8 cellular contexts compared by ENCODE assay signal in the genomic region with DNA sequence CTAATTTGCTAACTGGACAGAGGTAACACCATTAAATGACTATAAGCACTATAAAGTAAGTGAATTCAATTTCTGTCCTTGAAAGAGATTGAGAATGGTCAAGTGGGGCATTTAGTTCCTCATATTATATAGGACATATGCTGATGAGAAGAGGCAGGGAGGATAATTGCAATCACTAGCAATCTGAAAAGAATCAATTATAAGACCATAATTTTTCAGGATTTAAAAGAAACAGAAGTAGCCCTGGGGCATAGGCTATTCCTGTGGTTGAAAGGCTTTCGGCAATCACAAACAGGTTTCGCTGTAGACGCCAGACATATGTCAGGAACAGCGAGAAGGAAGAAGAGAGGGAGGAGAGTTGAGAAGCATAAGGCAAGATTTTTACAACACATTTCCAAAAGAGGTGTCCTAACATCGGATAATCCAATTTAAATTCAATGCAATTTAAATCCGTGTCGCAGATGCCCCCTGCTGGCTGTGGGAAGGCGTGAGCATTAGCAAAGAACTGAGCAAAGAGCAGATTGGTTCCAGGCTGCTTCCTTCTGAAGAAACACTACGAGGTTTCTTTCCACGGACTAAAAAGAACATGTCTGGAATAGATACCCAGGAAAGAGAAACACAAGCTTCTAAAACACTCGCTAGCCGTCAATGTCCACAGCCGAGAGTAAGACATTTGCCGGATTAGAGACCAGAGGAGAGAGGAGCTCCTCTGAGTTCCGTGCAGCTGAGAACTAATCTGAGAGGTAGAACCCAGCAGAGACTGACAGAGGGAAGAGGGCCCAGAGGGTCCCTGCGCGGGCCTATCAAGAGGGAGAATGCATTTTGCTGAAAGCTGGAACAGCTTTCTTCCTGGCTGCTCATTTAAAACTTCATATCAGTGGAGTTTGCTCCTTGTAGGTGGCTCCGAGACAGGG. TPM values are rescaled to one million over a fixed set of nuclear protein-coding genes. Genes with fewer than 3 reads are reported as not detected.
DNase-seq lines count a peak whose midpoint lies in the region; ATAC-seq and TF ChIP-seq lines count a peak whose summit lies in the region.

No MANE protein-coding gene starts in this region.

- dilution Hi-C loops in IMR-90 (cut with HindIII; ENCODE audit: low sequenced_read_pairs, unreplicated experiment) = no loop called here

- 20% methylated on average over 1 of the region's 18 CpGs; no CpG with 5 or more reads in 1 of the 2 experiments for WGBS in IMR-90 (ENCODE audit: extremely low coverage in 2 of 2, insufficient read length in 1 of 2), 2 experiments

- H3K4me3 ChIP-seq in IMR-90 (ENCODE audit: insufficient read depth, low read depth, low read length) (no peak overlapping the region), OCI-LY1 (ENCODE audit: low read depth, low read length, poor library complexity, severe bottlenecking) (no peak overlapping the region)

- no peak overlapping the region for H3K18ac ChIP-seq in IMR-90 (ENCODE audit: low read depth, low read length)

- no peaks in the 10 kb centered on the region for H3K9me3 Mint-ChIP-seq in activated T-helper 1 cell treated with anti-CD3 and anti-CD28 coated beads, Interleukin-12 subunit alpha, Interleukin-12 subunit beta, Interleukin-2, Interleukin-4 antibody, amounts not matched to agents 30 ng/mL and 10 ng/mL and 1 ng/mL, durations not matched to agents 14 hours and 24 hours and 36 hours

- H3K27me3 Mint-ChIP-seq in activated T-helper 1 cell treated with anti-CD3 and anti-CD28 coated beads, Interleukin-12 subunit alpha, Interleukin-12 subunit beta, Interleukin-2, Interleukin-4 antibody, amounts not matched to agents 30 ng/mL and 10 ng/mL and 1 ng/mL, durations not matched to agents 14 hours and 24 hours and 36 hours (ENCODE audit: insufficient read depth) = peaks cover 4% of the 10 kb centered on the region

- intact Hi-C loops in IMR-90 (cut with micrococcal nuclease) (loop anchor here (1.0 to 10.0 kb wide), 5 partner anchors 102 to 560 kb away; no protein-coding TSS in a partner anchor), head of caudate nucleus (cut with DNase I) (loop anchor here (10.0 kb wide), 1 partner anchor 320 kb away; no protein-coding TSS in a partner anchor), posterior cingulate gyrus (cut with DNase I) (loop anchor here (2.0 kb wide), 2 partner anchors 104 to 296 kb away; no protein-coding TSS in a partner anchor)
- intact Hi-C loops in activated T-helper 1 cell treated with anti-CD3 and anti-CD28 coated beads, Interleukin-12 subunit alpha, Interleukin-12 subunit beta, Interleukin-2, Interleukin-4 antibody, amounts not matched to agents 30 ng/mL and 10 ng/mL and 1 ng/mL, durations not matched to agents 14 hours and 24 hours and 36 hours (cut with micrococcal nuclease) = loop anchor here (1.0 to 10.0 kb wide), 5 partner anchors 140 to 1120 kb away; no protein-coding TSS in a partner anchor

- BruUV-seq in IMR-90 (replicated peaks; lab: Mats Ljungman, UMichigan) = no TSS peak

- peak overlapping the region; percentile 62; the same call in 1 of the 2 replicates for H3K4ac ChIP-seq in IMR-90 (ENCODE audit: low read depth, low read length)

- H3K36me3 ChIP-seq in IMR-90 (ENCODE audit: control insufficient read depth, insufficient read depth, low read length) (no peaks in the 10 kb centered on the region), OCI-LY1 (ENCODE audit: insufficient read depth, low read length) (no peaks in the 10 kb centered on the region)

- no peak overlapping the region for H3K4me2 ChIP-seq in IMR-90 (ENCODE audit: low read depth, low read length)
- H3K4me2 ChIP-seq in OCI-LY1 (ENCODE audit: low read length) = no peak overlapping the region

- H4K20me1 ChIP-seq in IMR-90 (ENCODE audit: insufficient read depth, low read length) (no peaks in the 10 kb centered on the region), OCI-LY1 (ENCODE audit: insufficient read depth, low read length) (no peaks in the 10 kb centered on the region)

- no peak overlapping the region for H3K9ac ChIP-seq in IMR-90 (ENCODE audit: low read depth, low read length)
- no peak overlapping the region for H3K9ac ChIP-seq in OCI-LY1 (ENCODE audit: low read length)

- peak overlapping the region; percentile 90 for H2BK20ac ChIP-seq in IMR-90 (ENCODE audit: low read depth, low read length)

- no peaks in the 10 kb centered on the region for H3K79me2 ChIP-seq in OCI-LY1 (ENCODE audit: insufficient read depth, low read length)

- H3K27ac ChIP-seq in IMR-90 (ENCODE audit: insufficient read depth, low read length) (no peak overlapping the region), OCI-LY1 (ENCODE audit: low read depth, low read length, poor library complexity, severe bottlenecking) (no peak overlapping the region)

- no peaks in the 10 kb centered on the region for H3K4me1 Mint-ChIP-seq in activated T-helper 1 cell treated with anti-CD3 and anti-CD28 coated beads, Interleukin-12 subunit alpha, Interleukin-12 subunit beta, Interleukin-2, Interleukin-4 antibody, amounts not matched to agents 30 ng/mL and 10 ng/mL and 1 ng/mL, durations not matched to agents 14 hours and 24 hours and 36 hours (ENCODE audit: low read depth)

- peak overlapping the region; percentile 43; the same call in 1 of the 3 replicates for H2BK15ac ChIP-seq in IMR-90 (ENCODE audit: low read depth, low read length)

- H3K23ac ChIP-seq in IMR-90 (ENCODE audit: low read depth, low read length) = peak overlapping the region; percentile 55; the same call in 1 of the 2 replicates

- H4K91ac ChIP-seq in IMR-90 (ENCODE audit: insufficient read depth, low read depth, low read length) = peak overlapping the region; percentile 50; the same call in 1 of the 2 replicates

- H2AK9ac ChIP-seq in IMR-90 (replicated peaks; ENCODE audit: low read depth, low read length, poor library complexity) = peak overlapping the region; percentile 25

- no peaks in the 10 kb centered on the region for H3K36me3 Mint-ChIP-seq in activated T-helper 1 cell treated with anti-CD3 and anti-CD28 coated beads, Interleukin-12 subunit alpha, Interleukin-12 subunit beta, Interleukin-2, Interleukin-4 antibody, amounts not matched to agents 30 ng/mL and 10 ng/mL and 1 ng/mL, durations not matched to agents 14 hours and 24 hours and 36 hours (ENCODE audit: low read depth)

- no peak overlapping the region for H3K27ac Mint-ChIP-seq in activated T-helper 1 cell treated with anti-CD3 and anti-CD28 coated beads, Interleukin-12 subunit alpha, Interleukin-12 subunit beta, Interleukin-2, Interleukin-4 antibody, amounts not matched to agents 30 ng/mL and 10 ng/mL and 1 ng/mL, durations not matched to agents 14 hours and 24 hours and 36 hours

- peak; percentile 74 for ATAC-seq in IMR-90 (ENCODE audit: low read depth)
- no peak for ATAC-seq in HG02588 (IDR thresholded peaks at IDR 0.05; ENCODE audit: unreplicated experiment)

- H3K9me1 ChIP-seq in IMR-90 (ENCODE audit: insufficient read depth, low read length) = peaks cover 4% of the 10 kb centered on the region; the same call in 1 of the 2 replicates

- peak overlapping the region; percentile 91 for H2BK120ac ChIP-seq in IMR-90 (ENCODE audit: low read depth, low read length)

- 0 out of 2 replicates have a peak overlapping the region, but pooled peaks have one; percentile 11 for H4K5ac ChIP-seq in IMR-90 (ENCODE audit: low read depth, low read length)

- H3K56ac ChIP-seq in IMR-90 (ENCODE audit: extremely low read depth, insufficient read depth, low read length) = no peak overlapping the region

- H2BK5ac ChIP-seq in IMR-90 (ENCODE audit: low read depth, low read length, poor library complexity, severe bottlenecking) = no peak overlapping the region

- in situ Hi-C loops in G401 (cut with HindIII; ENCODE audit: low sequenced_read_pairs) = no loop called here
- in situ Hi-C loops in IMR-90 (cut with MboI; ENCODE audit: low sequenced_read_pairs) = loop anchor here (5.0 kb wide), 2 partner anchors 102 to 317 kb away; no protein-coding TSS in a partner anchor

- TF ChIP-seq RAD21 in IMR-90 (IDR thresholded peaks at IDR 0.05; ENCODE audit: low read length) = peak; percentile 89

- CTCF ChIA-PET in IMR-90 (lab: Yijun Ruan, JAX) = interaction anchor here (0.6 to 3.7 kb wide), 17 partner anchors 12 to 330 kb away, joined by 3 to 45 read pairs (median 4); partner anchors contain the start of genes RGS4 and RGS5

- peaks cover 0 to 3% of the 10 kb centered on the region in 2 experiments; a peak in 1 of 4 replicates for H3K79me1 ChIP-seq in IMR-90 (ENCODE audit: low read depth in 1 of 2, low read length in 2 of 2)

- peak overlapping the region in 1 of 2 experiments; percentile 92; a peak in 2 of 4 replicates for H4K8ac ChIP-seq in IMR-90 (ENCODE audit: low read depth in 2 of 2, low read length in 2 of 2)

- H3K9me2 ChIP-seq in OCI-LY1 (ENCODE audit: low read depth, low read length) = no peaks in the 10 kb centered on the region

- TF ChIP-seq CTCF in IMR-90 (conservative IDR thresholded peaks at IDR 0.05; ENCODE audit: low read depth, low read length) (peak; percentile 94), OCI-LY1 (IDR thresholded peaks at IDR 0.05; ENCODE audit: low read length) (peak; percentile 93)

- peak overlapping the region; percentile 85; the same call in 1 of the 2 replicates for H3K14ac ChIP-seq in IMR-90 (replicated peaks; ENCODE audit: low read depth, low read length)

- peak overlapping the region; percentile 91; the same call in 1 of the 2 replicates for H2AK5ac ChIP-seq in IMR-90 (ENCODE audit: low read depth, low read length)

- H3F3A ChIP-seq in OCI-LY1 (ENCODE audit: insufficient read depth, low read length) = no peaks in the 10 kb centered on the region

- H3K27me3 ChIP-seq in IMR-90 (ENCODE audit: control insufficient read depth, insufficient read depth, low read length) = no peaks in the 10 kb centered on the region
- H3K27me3 ChIP-seq in OCI-LY1 (ENCODE audit: insufficient read depth, low read length) = no peaks in the 10 kb centered on the region

- no peak overlapping the region for H3K4me3 Mint-ChIP-seq in activated T-helper 1 cell treated with anti-CD3 and anti-CD28 coated beads, Interleukin-12 subunit alpha, Interleukin-12 subunit beta, Interleukin-2, Interleukin-4 antibody, amounts not matched to agents 30 ng/mL and 10 ng/mL and 1 ng/mL, durations not matched to agents 14 hours and 24 hours and 36 hours

- peak overlapping the region; percentile 87 for H2AFZ ChIP-seq in IMR-90 (replicated peaks; ENCODE audit: low read length, poor library complexity)
- no peak overlapping the region for H2AFZ ChIP-seq in OCI-LY1 (ENCODE audit: low read length)

- DNase-seq in G401 (ENCODE audit: low spot score) = peak; percentile 7
- DNase-seq in IMR-90 = peak; percentile 65
- peak; percentile 1 for DNase-seq in activated T-helper 1 cell treated with anti-CD3 and anti-CD28 coated beads, Interleukin-12 subunit alpha, Interleukin-12 subunit beta, Interleukin-2, Interleukin-4 antibody, amounts not matched to agents 30 ng/mL and 10 ng/mL and 1 ng/mL, durations not matched to agents 14 hours and 24 hours and 36 hours (ENCODE audit: low spot score)
- peak; percentile 50 to 85 (median 72) for DNase-seq in head of caudate nucleus
- DNase-seq in posterior cingulate gyrus = peak; percentile 44 to 96 (median 71)
- DNase-seq in epidermal melanocyte (ENCODE audit: insufficient read length, low spot score) = no peak

- TF ChIP-seq POLR2A in IMR-90 (IDR thresholded peaks at IDR 0.05; ENCODE audit: low read depth, low read length) = no peak

- H3K9me3 ChIP-seq in IMR-90 (ENCODE audit: control insufficient read depth, insufficient read depth, low read length) (no peaks in the 10 kb centered on the region), OCI-LY1 (ENCODE audit: low read length) (no peaks in the 10 kb centered on the region)

- POLR2A ChIA-PET in IMR-90 (lab: Charles Lee; ENCODE audit: unreplicated experiment) = no interaction called here

- H3K4me1 ChIP-seq in IMR-90 (ENCODE audit: control insufficient read depth, insufficient read depth, low read length) = peaks cover 10% of the 10 kb centered on the region
- no peaks in the 10 kb centered on the region for H3K4me1 ChIP-seq in OCI-LY1 (ENCODE audit: insufficient read depth, low read length, severe bottlenecking)

RNA-seq across cellular contexts. Expression of gene RGS5, which starts 27.9 kb away (rescaled TPM):
- 2.4 and 4.1 TPM in 2 replicates for total RNA-seq in G401 (2014; rRNA removed; shearing (Covaris generic))
- total RNA-seq in IMR-90 (2012; rRNA removed) = 14.2 and 40.0 TPM in 2 replicates
- 21.4 and 23.7 TPM in 2 replicates for polyA plus RNA-seq in IMR-90 (2012; rRNA removed)
- polyA plus RNA-seq in IMR-90 (2012; cell fraction: cytosol; rRNA removed) = 8.3 and 11.3 TPM in 2 replicates
- 1.8 and 9.9 TPM in 2 replicates for polyA plus RNA-seq in IMR-90 (2012; cell fraction: nucleus; rRNA removed; ENCODE audit: low replicate concordance)
- total RNA-seq in activated T-helper 1 cell treated with anti-CD3 and anti-CD28 coated beads, Interleukin-12 subunit alpha, Interleukin-12 subunit beta, Interleukin-2, Interleukin-4 antibody, amounts not matched to agents 30 ng/mL and 10 ng/mL and 1 ng/mL, durations not matched to agents 14 hours and 24 hours and 36 hours = 1.1 and 4.4 TPM in 2 replicates
